1 cellular context compared by ENCODE assay signal in the genomic region with DNA sequence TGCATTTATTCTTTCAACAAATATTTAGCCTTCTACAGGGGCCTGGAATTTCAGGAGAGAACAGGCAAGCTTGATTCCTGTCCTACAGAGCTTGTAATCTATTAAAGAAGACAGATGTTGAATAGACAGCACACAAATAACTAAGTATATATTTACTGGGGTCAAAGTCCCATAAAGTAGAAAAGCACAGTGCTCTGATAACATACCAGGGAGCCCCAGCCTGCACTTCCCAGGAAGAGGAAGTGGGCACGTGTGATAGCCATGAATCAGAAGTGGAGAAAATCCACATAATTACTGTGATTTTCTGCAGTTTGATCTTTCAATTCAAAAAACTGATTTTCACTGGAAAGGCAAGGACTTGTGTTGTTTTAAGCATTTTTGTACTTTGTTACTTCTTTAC.
TF ChIP-seq lines count a peak whose summit lies in the region.

No MANE protein-coding gene starts in this region.

TF ChIP-seq in HepG2, 621 proteins besides CTCF, POLR2A, EP300 and RAD21 (continued from another document):
- TF ChIP-seq, protein P1, sequence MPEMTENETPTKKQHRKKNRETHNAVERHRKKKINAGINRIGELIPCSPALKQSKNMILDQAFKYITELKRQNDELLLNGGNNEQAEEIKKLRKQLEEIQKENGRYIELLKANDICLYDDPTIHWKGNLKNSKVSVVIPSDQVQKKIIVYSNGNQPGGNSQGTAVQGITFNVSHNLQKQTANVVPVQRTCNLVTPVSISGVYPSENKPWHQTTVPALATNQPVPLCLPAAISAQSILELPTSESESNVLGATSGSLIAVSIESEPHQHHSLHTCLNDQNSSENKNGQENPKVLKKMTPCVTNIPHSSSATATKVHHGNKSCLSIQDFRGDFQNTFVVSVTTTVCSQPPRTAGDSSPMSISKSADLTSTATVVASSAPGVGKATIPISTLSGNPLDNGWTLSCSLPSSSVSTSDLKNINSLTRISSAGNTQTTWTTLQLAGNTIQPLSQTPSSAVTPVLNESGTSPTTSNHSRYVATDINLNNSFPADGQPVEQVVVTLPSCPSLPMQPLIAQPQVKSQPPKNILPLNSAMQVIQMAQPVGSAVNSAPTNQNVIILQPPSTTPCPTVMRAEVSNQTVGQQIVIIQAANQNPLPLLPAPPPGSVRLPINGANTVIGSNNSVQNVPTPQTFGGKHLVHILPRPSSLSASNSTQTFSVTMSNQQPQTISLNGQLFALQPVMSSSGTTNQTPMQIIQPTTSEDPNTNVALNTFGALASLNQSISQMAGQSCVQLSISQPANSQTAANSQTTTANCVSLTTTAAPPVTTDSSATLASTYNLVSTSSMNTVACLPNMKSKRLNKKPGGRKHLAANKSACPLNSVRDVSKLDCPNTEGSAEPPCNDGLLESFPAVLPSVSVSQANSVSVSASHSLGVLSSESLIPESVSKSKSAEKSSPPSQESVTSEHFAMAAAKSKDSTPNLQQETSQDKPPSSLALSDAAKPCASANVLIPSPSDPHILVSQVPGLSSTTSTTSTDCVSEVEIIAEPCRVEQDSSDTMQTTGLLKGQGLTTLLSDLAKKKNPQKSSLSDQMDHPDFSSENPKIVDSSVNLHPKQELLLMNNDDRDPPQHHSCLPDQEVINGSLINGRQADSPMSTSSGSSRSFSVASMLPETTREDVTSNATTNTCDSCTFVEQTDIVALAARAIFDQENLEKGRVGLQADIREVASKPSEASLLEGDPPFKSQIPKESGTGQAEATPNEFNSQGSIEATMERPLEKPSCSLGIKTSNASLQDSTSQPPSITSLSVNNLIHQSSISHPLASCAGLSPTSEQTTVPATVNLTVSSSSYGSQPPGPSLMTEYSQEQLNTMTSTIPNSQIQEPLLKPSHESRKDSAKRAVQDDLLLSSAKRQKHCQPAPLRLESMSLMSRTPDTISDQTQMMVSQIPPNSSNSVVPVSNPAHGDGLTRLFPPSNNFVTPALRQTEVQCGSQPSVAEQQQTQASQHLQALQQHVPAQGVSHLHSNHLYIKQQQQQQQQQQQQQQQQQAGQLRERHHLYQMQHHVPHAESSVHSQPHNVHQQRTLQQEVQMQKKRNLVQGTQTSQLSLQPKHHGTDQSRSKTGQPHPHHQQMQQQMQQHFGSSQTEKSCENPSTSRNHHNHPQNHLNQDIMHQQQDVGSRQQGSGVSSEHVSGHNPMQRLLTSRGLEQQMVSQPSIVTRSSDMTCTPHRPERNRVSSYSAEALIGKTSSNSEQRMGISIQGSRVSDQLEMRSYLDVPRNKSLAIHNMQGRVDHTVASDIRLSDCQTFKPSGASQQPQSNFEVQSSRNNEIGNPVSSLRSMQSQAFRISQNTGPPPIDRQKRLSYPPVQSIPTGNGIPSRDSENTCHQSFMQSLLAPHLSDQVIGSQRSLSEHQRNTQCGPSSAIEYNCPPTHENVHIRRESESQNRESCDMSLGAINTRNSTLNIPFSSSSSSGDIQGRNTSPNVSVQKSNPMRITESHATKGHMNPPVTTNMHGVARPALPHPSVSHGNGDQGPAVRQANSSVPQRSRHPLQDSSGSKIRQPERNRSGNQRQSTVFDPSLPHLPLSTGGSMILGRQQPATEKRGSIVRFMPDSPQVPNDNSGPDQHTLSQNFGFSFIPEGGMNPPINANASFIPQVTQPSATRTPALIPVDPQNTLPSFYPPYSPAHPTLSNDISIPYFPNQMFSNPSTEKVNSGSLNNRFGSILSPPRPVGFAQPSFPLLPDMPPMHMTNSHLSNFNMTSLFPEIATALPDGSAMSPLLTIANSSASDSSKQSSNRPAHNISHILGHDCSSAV (CRISPR knock-in tag; IDR thresholded peaks at IDR 0.05; ENCODE audit: borderline replicate concordance) = no peak
